16 cellular contexts compared by ENCODE assay signal in the genomic region with DNA sequence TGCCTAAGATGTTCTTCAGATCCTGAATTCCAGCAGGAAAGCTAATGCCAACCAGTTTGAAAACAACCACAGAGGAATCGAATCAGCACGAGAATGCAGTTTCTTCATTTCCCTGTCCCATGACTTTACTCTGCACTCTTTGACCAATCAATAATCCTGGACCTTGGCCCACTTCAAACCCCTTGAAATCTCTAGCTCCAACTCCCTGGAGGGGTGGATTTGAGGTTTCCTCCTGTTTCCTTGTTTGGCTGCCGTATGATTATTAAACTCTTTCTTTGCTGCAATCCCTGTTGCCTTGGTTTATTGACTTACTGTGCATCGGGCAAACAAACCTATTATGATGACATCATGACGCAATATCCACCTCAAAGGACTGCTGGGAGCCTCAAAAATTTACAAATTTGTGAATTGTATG.
A peak's percentile ranks its signal among the peaks of the same experiment; 100 is the strongest.
DNase-seq lines count a peak whose midpoint lies in the region; ATAC-seq and TF ChIP-seq lines count a peak whose summit lies in the region.
"Had no signal": no experiment of that assay in that cellular context is flagged by ENCODE, and none has a peak within 500 bp of the region (broad histone marks: within the 10 kb centered on the region; RNA-seq: fewer than 3 reads in every experiment).

No MANE protein-coding gene starts in this region.

- peak overlapping the region in 1 of 2 experiments; percentile 35 for H3K4ac ChIP-seq in mesenchymal stem cell (ENCODE audit: low read depth in 1 of 2, low read length in 2 of 2)

- H3K79me2 ChIP-seq in PC-3 (ENCODE audit: low read length): no peaks in the 10 kb centered on the region

- peak overlapping the region; percentile 42 for H3K27ac ChIP-seq in right cardiac atrium (ENCODE audit: low read length)
- peak overlapping the region in 4 of 10 donors; percentile 11 to 51 (median 24) for H3K27ac ChIP-seq in heart right ventricle
- H3K27ac ChIP-seq in esophagus muscularis mucosa (replicated peaks in 1 of 4): peak overlapping the region; percentile 33 to 61 (median 51)
- H3K27ac ChIP-seq in mesenchymal stem cell (ENCODE audit: low read length, poor library complexity, severe bottlenecking): no peak overlapping the region
- H3K27ac ChIP-seq in testis: no peak overlapping the region
- no peak overlapping the region for H3K27ac ChIP-seq in PC-3 (ENCODE audit: low read length)
- H3K27ac ChIP-seq: WERI-Rb-1 had no signal

- ATAC-seq in right cardiac atrium: no peak
- ATAC-seq in heart right ventricle: no peak
- no peak for ATAC-seq in PC-3

- H4K20me1 ChIP-seq in PC-3 (ENCODE audit: low read length): no peaks in the 10 kb centered on the region

- TF ChIP-seq CTCF in heart right ventricle (IDR thresholded peaks at IDR 0.05) (no peak), esophagus muscularis mucosa (IDR thresholded peaks at IDR 0.05) (no peak), testis (IDR thresholded peaks at IDR 0.05) (no peak), PC-3 (conservative IDR thresholded peaks at IDR 0.05; ENCODE audit: low read depth, low read length) (no peak)

- H3K4me1 ChIP-seq in right cardiac atrium (ENCODE audit: control insufficient read depth, insufficient read depth, low read length): peaks cover 2% of the 10 kb centered on the region
- peaks cover 0 to 39% (median 14%) of the 10 kb centered on the region in 9 donors for H3K4me1 ChIP-seq in heart right ventricle
- H3K4me1 ChIP-seq in esophagus muscularis mucosa: peaks cover 13 to 33% (median 30%) of the 10 kb centered on the region in 4 donors
- H3K4me1 ChIP-seq in mesenchymal stem cell (ENCODE audit: control insufficient read depth, insufficient read depth, low read depth, low read length): no peaks in the 10 kb centered on the region
- no peaks in the 10 kb centered on the region for H3K4me1 ChIP-seq in testis
- H3K4me1 ChIP-seq in PC-3 (ENCODE audit: insufficient read depth, low read length): no peaks in the 10 kb centered on the region

- CTCF ChIA-PET in PC-3 (lab: Charles Lee): no interaction called here

- H3K9me3 ChIP-seq in right cardiac atrium (ENCODE audit: control insufficient read depth, low read length) (no peaks in the 10 kb centered on the region), heart right ventricle (peaks cover 0 to 6% (median 0%) of the 10 kb centered on the region in 11 donors), esophagus muscularis mucosa (no peaks in the 10 kb centered on the region), mesenchymal stem cell (ENCODE audit: control insufficient read depth, low read length) (peaks cover 12% of the 10 kb centered on the region), testis (no peaks in the 10 kb centered on the region), PC-3 (ENCODE audit: low read length) (no peaks in the 10 kb centered on the region)
- H3K9me3 ChIP-seq: tibial nerve had no signal

- WGBS in right cardiac atrium: 79% methylated on average over 5 of the region's 5 CpGs
- WGBS in heart right ventricle, 2 donors: 78 to 87% methylated on average over 5 of the region's 5 CpGs
- WGBS in esophagus muscularis mucosa: 86% methylated on average over 5 of the region's 5 CpGs
- 79% methylated on average over 5 of the region's 5 CpGs for WGBS in mesenchymal stem cell
- WGBS in testis, 2 donors: 91 to 92% methylated on average over 5 of the region's 5 CpGs

- H3K9ac ChIP-seq in mesenchymal stem cell (ENCODE audit: low read length): peak overlapping the region; percentile 63
- H3K9ac ChIP-seq in PC-3 (ENCODE audit: low read length): no peak overlapping the region

- H3K4me3 ChIP-seq in right cardiac atrium (ENCODE audit: low read length): no peak overlapping the region
- no peak overlapping the region for H3K4me3 ChIP-seq in heart right ventricle
- H3K4me3 ChIP-seq in esophagus muscularis mucosa: no peak overlapping the region
- no peak overlapping the region for H3K4me3 ChIP-seq in mesenchymal stem cell (ENCODE audit: insufficient read depth in 1 of 2, low read depth in 1 of 2, low read length in 2 of 2)
- no peak overlapping the region for H3K4me3 ChIP-seq in testis
- no peak overlapping the region for H3K4me3 ChIP-seq in PC-3 (ENCODE audit: low read length)
- H3K4me3 ChIP-seq: tibial nerve had no signal

- no peak overlapping the region for H4K91ac ChIP-seq in mesenchymal stem cell (ENCODE audit: low read length)

- no peak overlapping the region for H2BK12ac ChIP-seq in mesenchymal stem cell (ENCODE audit: low read length in 2 of 2)

- no peak overlapping the region for H3K18ac ChIP-seq in mesenchymal stem cell (ENCODE audit: low read depth in 1 of 2, low read length in 2 of 2)

- H3K14ac ChIP-seq in mesenchymal stem cell (ENCODE audit: low read length in 2 of 2): no peak overlapping the region

- TF ChIP-seq EP300 in esophagus muscularis mucosa (IDR thresholded peaks at IDR 0.05): no peak

- H3K27me3 ChIP-seq in right cardiac atrium (ENCODE audit: control insufficient read depth, insufficient read depth) (no peaks in the 10 kb centered on the region), heart right ventricle (no peaks in the 10 kb centered on the region), esophagus muscularis mucosa (no peaks in the 10 kb centered on the region), mesenchymal stem cell (ENCODE audit: control insufficient read depth in 1 of 2, insufficient read depth in 1 of 2, low read length in 2 of 2) (no peaks in the 10 kb centered on the region), testis (no peaks in the 10 kb centered on the region), PC-3 (ENCODE audit: low read length) (no peaks in the 10 kb centered on the region)
- H3K27me3 ChIP-seq: tibial nerve had no signal

- H2BK15ac ChIP-seq in mesenchymal stem cell (ENCODE audit: low read depth, poor library complexity, severe bottlenecking): no peak overlapping the region

- H2BK120ac ChIP-seq in mesenchymal stem cell (ENCODE audit: low read depth, low read length): no peak overlapping the region

- no peak overlapping the region for H2AK5ac ChIP-seq in mesenchymal stem cell (ENCODE audit: low read length, severe bottlenecking)

- BruUV-seq in PC-3 (replicated peaks; lab: Mats Ljungman, UMichigan): no TSS peak

- intact Hi-C loops in right cardiac atrium (cut with DNase I): no loop called here
- intact Hi-C loops in heart right ventricle (cut with DNase I): loop anchor here in 1 of 10 donors (5.0 kb wide), 1 partner anchor 33 kb away; no protein-coding TSS in a partner anchor
- intact Hi-C loops in esophagus muscularis mucosa (cut with DNase I): no loop called here
- intact Hi-C loops in testis (cut with DNase I; ENCODE audit: low total_unique reads): no loop called here
- intact Hi-C loops in PC-3 (cut with micrococcal nuclease): no loop called here

- H4K8ac ChIP-seq in mesenchymal stem cell (ENCODE audit: low read length): peak overlapping the region; percentile 30

- H3F3A ChIP-seq in PC-3 (ENCODE audit: low read length, unreplicated experiment): no peaks in the 10 kb centered on the region

- no peaks in the 10 kb centered on the region for H3K9me2 ChIP-seq in PC-3 (replicated peaks; ENCODE audit: low read length)

- no peaks in the 10 kb centered on the region for H3K79me1 ChIP-seq in mesenchymal stem cell (replicated peaks; ENCODE audit: low read length, poor library complexity, severe bottlenecking)

- no peaks in the 10 kb centered on the region for H3K36me3 ChIP-seq in heart right ventricle
- H3K36me3 ChIP-seq in esophagus muscularis mucosa: no peaks in the 10 kb centered on the region
- H3K36me3 ChIP-seq in mesenchymal stem cell (ENCODE audit: control insufficient read depth in 1 of 2, insufficient read depth in 2 of 2, low read depth in 1 of 2, low read length in 2 of 2): no peaks in the 10 kb centered on the region
- no peaks in the 10 kb centered on the region for H3K36me3 ChIP-seq in testis (ENCODE audit: low read depth, missing control alignments)
- H3K36me3 ChIP-seq in PC-3 (ENCODE audit: low read depth, low read length): no peaks in the 10 kb centered on the region
- H3K36me3 ChIP-seq: tibial nerve, WERI-Rb-1 had no signal

- no peak overlapping the region for H2BK5ac ChIP-seq in mesenchymal stem cell (ENCODE audit: low read depth, low read length, poor library complexity, severe bottlenecking)

- no peak overlapping the region for H3K4me2 ChIP-seq in mesenchymal stem cell (ENCODE audit: low read length, poor library complexity, severe bottlenecking)
- H3K4me2 ChIP-seq in PC-3 (ENCODE audit: low read length): no peak overlapping the region

- no peak for TF ChIP-seq POLR2A in esophagus muscularis mucosa (IDR thresholded peaks at IDR 0.05; ENCODE audit: low read depth)
- TF ChIP-seq POLR2A in testis (IDR thresholded peaks at IDR 0.05): no peak

- no peak overlapping the region for H3K23ac ChIP-seq in mesenchymal stem cell (ENCODE audit: low read length in 2 of 2)

- H2AFZ ChIP-seq in mesenchymal stem cell (ENCODE audit: low read depth, low read length) (no peak overlapping the region), PC-3 (ENCODE audit: low read length) (no peak overlapping the region)

- POLR2A ChIA-PET in PC-3 (lab: Charles Lee; ENCODE audit: unreplicated experiment): no interaction called here

- DNase-seq in right cardiac atrium (no peak), heart right ventricle (no peak), esophagus muscularis mucosa (ENCODE audit: extremely low spot score) (no peak), mesenchymal stem cell (peak; percentile 57), testis (no peak), OCI-M1 (lab: John Stamatoyannopoulos, UW) (no peak), PC-3 (no peak)
- no peak for DNase-seq in central memory CD4-positive, alpha-beta T cell
- DNase-seq: activated gamma-delta T cell treated with Interleukin-2 at 50 U/mL for 16 hours; COR-L47; HCEC 1CT; NCI-H524; stimulated activated CD4-positive, alpha-beta T cell treated with anti-CD3 and anti-CD28 coated beads, Interleukin-4, amount 100 ng/mL, for 4 hours; SW 1271; WERI-Rb-1 had no signal

Comparison
In these comparisons a context has a peak if more than half of its experiments do, and no peak if none do; other contexts are left out.
1. H3K27ac ChIP-seq: peak in right cardiac atrium (single experiment) and esophagus muscularis mucosa (4 of 4); none in mesenchymal stem cell (single experiment), testis (0 of 2) and PC-3 (single experiment).